1 cellular context compared by ENCODE assay signal in the genomic region with DNA sequence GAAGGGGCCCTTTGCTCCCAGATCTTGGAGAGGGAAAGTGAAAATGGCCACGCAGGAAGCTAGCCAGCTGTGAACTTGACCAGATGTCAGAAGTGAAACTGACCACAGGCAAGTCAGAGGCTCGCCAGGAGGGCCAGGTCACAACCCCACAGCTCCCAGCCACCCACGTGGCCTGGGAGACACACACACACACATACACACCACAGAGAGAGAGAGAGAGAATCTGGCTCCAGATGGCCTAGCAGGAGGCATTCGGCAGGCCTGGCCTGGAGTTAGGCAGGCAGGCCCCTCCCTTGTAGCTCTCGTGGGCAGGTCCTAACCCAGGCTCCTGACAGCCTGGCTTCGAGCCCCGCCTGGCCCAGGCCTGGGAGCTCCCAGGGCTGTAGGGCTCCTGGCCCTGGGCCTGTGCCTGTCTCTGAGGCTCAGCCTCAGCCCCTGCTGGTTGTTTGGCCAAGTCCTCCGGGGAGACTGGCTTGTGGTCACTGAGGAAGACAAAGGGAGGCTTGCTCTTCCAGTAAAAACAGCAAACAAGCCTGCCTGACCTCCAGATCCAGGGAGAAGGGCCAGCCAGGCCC.
TF ChIP-seq lines count a peak whose summit lies in the region.

No MANE protein-coding gene starts in this region.

TF ChIP-seq in K562, 482 proteins besides CTCF, POLR2A, EP300 and RAD21 (continued from another document and continues in another):
- TF ChIP-seq, protein P1, sequence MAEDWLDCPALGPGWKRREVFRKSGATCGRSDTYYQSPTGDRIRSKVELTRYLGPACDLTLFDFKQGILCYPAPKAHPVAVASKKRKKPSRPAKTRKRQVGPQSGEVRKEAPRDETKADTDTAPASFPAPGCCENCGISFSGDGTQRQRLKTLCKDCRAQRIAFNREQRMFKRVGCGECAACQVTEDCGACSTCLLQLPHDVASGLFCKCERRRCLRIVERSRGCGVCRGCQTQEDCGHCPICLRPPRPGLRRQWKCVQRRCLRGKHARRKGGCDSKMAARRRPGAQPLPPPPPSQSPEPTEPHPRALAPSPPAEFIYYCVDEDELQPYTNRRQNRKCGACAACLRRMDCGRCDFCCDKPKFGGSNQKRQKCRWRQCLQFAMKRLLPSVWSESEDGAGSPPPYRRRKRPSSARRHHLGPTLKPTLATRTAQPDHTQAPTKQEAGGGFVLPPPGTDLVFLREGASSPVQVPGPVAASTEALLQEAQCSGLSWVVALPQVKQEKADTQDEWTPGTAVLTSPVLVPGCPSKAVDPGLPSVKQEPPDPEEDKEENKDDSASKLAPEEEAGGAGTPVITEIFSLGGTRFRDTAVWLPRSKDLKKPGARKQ (CRISPR knock-in tag; IDR thresholded peaks at IDR 0.05): no peak
- TF ChIP-seq, protein P2, sequence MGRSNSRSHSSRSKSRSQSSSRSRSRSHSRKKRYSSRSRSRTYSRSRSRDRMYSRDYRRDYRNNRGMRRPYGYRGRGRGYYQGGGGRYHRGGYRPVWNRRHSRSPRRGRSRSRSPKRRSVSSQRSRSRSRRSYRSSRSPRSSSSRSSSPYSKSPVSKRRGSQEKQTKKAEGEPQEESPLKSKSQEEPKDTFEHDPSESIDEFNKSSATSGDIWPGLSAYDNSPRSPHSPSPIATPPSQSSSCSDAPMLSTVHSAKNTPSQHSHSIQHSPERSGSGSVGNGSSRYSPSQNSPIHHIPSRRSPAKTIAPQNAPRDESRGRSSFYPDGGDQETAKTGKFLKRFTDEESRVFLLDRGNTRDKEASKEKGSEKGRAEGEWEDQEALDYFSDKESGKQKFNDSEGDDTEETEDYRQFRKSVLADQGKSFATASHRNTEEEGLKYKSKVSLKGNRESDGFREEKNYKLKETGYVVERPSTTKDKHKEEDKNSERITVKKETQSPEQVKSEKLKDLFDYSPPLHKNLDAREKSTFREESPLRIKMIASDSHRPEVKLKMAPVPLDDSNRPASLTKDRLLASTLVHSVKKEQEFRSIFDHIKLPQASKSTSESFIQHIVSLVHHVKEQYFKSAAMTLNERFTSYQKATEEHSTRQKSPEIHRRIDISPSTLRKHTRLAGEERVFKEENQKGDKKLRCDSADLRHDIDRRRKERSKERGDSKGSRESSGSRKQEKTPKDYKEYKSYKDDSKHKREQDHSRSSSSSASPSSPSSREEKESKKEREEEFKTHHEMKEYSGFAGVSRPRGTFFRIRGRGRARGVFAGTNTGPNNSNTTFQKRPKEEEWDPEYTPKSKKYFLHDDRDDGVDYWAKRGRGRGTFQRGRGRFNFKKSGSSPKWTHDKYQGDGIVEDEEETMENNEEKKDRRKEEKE (IDR thresholded peaks at IDR 0.05; ENCODE audit: borderline replicate concordance in 1 of 2, control insufficient read depth in 1 of 2, low read depth in 2 of 2, low read length in 1 of 2): no peak
- TF ChIP-seq ZNF668 (CRISPR knock-in tag; IDR thresholded peaks at IDR 0.05): no peak
- peak; percentile 64; the same call in 1 of the 2 replicates for TF ChIP-seq EHMT2 (IDR thresholded peaks at IDR 0.05)
- TF ChIP-seq SREBF1 (IDR thresholded peaks at IDR 0.05; ENCODE audit: borderline replicate concordance, low read depth, low read length): no peak
- TF ChIP-seq ELF1 (tag; IDR thresholded peaks at IDR 0.05): no peak
- TF ChIP-seq, protein P3, sequence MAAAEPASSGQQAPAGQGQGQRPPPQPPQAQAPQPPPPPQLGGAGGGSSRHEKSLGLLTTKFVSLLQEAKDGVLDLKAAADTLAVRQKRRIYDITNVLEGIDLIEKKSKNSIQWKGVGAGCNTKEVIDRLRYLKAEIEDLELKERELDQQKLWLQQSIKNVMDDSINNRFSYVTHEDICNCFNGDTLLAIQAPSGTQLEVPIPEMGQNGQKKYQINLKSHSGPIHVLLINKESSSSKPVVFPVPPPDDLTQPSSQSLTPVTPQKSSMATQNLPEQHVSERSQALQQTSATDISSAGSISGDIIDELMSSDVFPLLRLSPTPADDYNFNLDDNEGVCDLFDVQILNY (CRISPR knock-in tag; IDR thresholded peaks at IDR 0.05): no peak
- no peak for TF ChIP-seq STAG1 (CRISPR knock-in tag; IDR thresholded peaks at IDR 0.05; ENCODE audit: borderline replicate concordance)
- TF ChIP-seq, protein P4, sequence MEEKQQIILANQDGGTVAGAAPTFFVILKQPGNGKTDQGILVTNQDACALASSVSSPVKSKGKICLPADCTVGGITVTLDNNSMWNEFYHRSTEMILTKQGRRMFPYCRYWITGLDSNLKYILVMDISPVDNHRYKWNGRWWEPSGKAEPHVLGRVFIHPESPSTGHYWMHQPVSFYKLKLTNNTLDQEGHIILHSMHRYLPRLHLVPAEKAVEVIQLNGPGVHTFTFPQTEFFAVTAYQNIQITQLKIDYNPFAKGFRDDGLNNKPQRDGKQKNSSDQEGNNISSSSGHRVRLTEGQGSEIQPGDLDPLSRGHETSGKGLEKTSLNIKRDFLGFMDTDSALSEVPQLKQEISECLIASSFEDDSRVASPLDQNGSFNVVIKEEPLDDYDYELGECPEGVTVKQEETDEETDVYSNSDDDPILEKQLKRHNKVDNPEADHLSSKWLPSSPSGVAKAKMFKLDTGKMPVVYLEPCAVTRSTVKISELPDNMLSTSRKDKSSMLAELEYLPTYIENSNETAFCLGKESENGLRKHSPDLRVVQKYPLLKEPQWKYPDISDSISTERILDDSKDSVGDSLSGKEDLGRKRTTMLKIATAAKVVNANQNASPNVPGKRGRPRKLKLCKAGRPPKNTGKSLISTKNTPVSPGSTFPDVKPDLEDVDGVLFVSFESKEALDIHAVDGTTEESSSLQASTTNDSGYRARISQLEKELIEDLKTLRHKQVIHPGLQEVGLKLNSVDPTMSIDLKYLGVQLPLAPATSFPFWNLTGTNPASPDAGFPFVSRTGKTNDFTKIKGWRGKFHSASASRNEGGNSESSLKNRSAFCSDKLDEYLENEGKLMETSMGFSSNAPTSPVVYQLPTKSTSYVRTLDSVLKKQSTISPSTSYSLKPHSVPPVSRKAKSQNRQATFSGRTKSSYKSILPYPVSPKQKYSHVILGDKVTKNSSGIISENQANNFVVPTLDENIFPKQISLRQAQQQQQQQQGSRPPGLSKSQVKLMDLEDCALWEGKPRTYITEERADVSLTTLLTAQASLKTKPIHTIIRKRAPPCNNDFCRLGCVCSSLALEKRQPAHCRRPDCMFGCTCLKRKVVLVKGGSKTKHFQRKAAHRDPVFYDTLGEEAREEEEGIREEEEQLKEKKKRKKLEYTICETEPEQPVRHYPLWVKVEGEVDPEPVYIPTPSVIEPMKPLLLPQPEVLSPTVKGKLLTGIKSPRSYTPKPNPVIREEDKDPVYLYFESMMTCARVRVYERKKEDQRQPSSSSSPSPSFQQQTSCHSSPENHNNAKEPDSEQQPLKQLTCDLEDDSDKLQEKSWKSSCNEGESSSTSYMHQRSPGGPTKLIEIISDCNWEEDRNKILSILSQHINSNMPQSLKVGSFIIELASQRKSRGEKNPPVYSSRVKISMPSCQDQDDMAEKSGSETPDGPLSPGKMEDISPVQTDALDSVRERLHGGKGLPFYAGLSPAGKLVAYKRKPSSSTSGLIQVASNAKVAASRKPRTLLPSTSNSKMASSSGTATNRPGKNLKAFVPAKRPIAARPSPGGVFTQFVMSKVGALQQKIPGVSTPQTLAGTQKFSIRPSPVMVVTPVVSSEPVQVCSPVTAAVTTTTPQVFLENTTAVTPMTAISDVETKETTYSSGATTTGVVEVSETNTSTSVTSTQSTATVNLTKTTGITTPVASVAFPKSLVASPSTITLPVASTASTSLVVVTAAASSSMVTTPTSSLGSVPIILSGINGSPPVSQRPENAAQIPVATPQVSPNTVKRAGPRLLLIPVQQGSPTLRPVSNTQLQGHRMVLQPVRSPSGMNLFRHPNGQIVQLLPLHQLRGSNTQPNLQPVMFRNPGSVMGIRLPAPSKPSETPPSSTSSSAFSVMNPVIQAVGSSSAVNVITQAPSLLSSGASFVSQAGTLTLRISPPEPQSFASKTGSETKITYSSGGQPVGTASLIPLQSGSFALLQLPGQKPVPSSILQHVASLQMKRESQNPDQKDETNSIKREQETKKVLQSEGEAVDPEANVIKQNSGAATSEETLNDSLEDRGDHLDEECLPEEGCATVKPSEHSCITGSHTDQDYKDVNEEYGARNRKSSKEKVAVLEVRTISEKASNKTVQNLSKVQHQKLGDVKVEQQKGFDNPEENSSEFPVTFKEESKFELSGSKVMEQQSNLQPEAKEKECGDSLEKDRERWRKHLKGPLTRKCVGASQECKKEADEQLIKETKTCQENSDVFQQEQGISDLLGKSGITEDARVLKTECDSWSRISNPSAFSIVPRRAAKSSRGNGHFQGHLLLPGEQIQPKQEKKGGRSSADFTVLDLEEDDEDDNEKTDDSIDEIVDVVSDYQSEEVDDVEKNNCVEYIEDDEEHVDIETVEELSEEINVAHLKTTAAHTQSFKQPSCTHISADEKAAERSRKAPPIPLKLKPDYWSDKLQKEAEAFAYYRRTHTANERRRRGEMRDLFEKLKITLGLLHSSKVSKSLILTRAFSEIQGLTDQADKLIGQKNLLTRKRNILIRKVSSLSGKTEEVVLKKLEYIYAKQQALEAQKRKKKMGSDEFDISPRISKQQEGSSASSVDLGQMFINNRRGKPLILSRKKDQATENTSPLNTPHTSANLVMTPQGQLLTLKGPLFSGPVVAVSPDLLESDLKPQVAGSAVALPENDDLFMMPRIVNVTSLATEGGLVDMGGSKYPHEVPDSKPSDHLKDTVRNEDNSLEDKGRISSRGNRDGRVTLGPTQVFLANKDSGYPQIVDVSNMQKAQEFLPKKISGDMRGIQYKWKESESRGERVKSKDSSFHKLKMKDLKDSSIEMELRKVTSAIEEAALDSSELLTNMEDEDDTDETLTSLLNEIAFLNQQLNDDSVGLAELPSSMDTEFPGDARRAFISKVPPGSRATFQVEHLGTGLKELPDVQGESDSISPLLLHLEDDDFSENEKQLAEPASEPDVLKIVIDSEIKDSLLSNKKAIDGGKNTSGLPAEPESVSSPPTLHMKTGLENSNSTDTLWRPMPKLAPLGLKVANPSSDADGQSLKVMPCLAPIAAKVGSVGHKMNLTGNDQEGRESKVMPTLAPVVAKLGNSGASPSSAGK (IDR thresholded peaks at IDR 0.05): peak; percentile 92
- no peak for TF ChIP-seq ZNF217 (CRISPR knock-in tag; IDR thresholded peaks at IDR 0.05)
- TF ChIP-seq, protein P5, sequence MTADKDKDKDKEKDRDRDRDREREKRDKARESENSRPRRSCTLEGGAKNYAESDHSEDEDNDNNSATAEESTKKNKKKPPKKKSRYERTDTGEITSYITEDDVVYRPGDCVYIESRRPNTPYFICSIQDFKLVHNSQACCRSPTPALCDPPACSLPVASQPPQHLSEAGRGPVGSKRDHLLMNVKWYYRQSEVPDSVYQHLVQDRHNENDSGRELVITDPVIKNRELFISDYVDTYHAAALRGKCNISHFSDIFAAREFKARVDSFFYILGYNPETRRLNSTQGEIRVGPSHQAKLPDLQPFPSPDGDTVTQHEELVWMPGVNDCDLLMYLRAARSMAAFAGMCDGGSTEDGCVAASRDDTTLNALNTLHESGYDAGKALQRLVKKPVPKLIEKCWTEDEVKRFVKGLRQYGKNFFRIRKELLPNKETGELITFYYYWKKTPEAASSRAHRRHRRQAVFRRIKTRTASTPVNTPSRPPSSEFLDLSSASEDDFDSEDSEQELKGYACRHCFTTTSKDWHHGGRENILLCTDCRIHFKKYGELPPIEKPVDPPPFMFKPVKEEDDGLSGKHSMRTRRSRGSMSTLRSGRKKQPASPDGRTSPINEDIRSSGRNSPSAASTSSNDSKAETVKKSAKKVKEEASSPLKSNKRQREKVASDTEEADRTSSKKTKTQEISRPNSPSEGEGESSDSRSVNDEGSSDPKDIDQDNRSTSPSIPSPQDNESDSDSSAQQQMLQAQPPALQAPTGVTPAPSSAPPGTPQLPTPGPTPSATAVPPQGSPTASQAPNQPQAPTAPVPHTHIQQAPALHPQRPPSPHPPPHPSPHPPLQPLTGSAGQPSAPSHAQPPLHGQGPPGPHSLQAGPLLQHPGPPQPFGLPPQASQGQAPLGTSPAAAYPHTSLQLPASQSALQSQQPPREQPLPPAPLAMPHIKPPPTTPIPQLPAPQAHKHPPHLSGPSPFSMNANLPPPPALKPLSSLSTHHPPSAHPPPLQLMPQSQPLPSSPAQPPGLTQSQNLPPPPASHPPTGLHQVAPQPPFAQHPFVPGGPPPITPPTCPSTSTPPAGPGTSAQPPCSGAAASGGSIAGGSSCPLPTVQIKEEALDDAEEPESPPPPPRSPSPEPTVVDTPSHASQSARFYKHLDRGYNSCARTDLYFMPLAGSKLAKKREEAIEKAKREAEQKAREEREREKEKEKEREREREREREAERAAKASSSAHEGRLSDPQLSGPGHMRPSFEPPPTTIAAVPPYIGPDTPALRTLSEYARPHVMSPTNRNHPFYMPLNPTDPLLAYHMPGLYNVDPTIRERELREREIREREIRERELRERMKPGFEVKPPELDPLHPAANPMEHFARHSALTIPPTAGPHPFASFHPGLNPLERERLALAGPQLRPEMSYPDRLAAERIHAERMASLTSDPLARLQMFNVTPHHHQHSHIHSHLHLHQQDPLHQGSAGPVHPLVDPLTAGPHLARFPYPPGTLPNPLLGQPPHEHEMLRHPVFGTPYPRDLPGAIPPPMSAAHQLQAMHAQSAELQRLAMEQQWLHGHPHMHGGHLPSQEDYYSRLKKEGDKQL (CRISPR knock-in tag; IDR thresholded peaks at IDR 0.05; ENCODE audit: borderline replicate concordance): no peak
- 0 out of 2 replicates have a peak, but pooled peaks have one; percentile 28 for TF ChIP-seq ARID1B (IDR thresholded peaks at IDR 0.05)
- TF ChIP-seq CBX2 (IDR thresholded peaks at IDR 0.05; ENCODE audit: insufficient read depth, low read length, poor library complexity, severe bottlenecking): no peak
- no peak for TF ChIP-seq BDP1 (IDR thresholded peaks at IDR 0.05; ENCODE audit: insufficient read depth, insufficient read length)
- TF ChIP-seq FOXJ3 (CRISPR knock-in tag; IDR thresholded peaks at IDR 0.05): no peak
- TF ChIP-seq KDM1A (IDR thresholded peaks at IDR 0.05): peak in 1 of 2 experiments; percentile 50; a peak in 2 of 4 replicates
- no peak for TF ChIP-seq LARP7 (IDR thresholded peaks at IDR 0.05)
- peak; percentile 17; the same call in 1 of the 2 replicates for TF ChIP-seq TAL1 (IDR thresholded peaks at IDR 0.05)
- TF ChIP-seq GABPB2 (CRISPR knock-in tag; conservative IDR thresholded peaks at IDR 0.05): no peak
- TF ChIP-seq MTF1 (CRISPR knock-in tag; IDR thresholded peaks at IDR 0.05; ENCODE audit: borderline replicate concordance): no peak
- no peak for TF ChIP-seq RFX1 (IDR thresholded peaks at IDR 0.05)
- peak; percentile 37; the same call in 1 of the 2 replicates for TF ChIP-seq CTBP1 (IDR thresholded peaks at IDR 0.05; ENCODE audit: borderline replicate concordance)
- TF ChIP-seq GTF2F1 (IDR thresholded peaks at IDR 0.05; ENCODE audit: low read depth, low read length): no peak
- TF ChIP-seq PHTF2 (CRISPR knock-in tag; IDR thresholded peaks at IDR 0.05): no peak
- TF ChIP-seq ZNF76 (CRISPR knock-in tag; IDR thresholded peaks at IDR 0.05; ENCODE audit: borderline replicate concordance): 0 out of 2 replicates have a peak, but pooled peaks have one; percentile 40
- TF ChIP-seq, protein P6, sequence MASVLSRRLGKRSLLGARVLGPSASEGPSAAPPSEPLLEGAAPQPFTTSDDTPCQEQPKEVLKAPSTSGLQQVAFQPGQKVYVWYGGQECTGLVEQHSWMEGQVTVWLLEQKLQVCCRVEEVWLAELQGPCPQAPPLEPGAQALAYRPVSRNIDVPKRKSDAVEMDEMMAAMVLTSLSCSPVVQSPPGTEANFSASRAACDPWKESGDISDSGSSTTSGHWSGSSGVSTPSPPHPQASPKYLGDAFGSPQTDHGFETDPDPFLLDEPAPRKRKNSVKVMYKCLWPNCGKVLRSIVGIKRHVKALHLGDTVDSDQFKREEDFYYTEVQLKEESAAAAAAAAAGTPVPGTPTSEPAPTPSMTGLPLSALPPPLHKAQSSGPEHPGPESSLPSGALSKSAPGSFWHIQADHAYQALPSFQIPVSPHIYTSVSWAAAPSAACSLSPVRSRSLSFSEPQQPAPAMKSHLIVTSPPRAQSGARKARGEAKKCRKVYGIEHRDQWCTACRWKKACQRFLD (CRISPR knock-in tag; IDR thresholded peaks at IDR 0.05): peak; percentile 97
- no peak for TF ChIP-seq PTBP1 (IDR thresholded peaks at IDR 0.05; ENCODE audit: low read depth, low read length)
